33 cellular contexts compared by ENCODE assay signal in genomic region chr15:59229453-59229852, GRCh38. TPM values are rescaled to one million over a fixed set of nuclear protein-coding genes. Genes with fewer than 3 reads are reported as not detected.
"Had no signal": no experiment of that assay in that cellular context is flagged by ENCODE, and none has a peak within 500 bp of the region (broad histone marks: within the 10 kb centered on the region; RNA-seq: fewer than 3 reads in every experiment).

No MANE protein-coding gene starts in this region.

- H3K27ac Mint-ChIP-seq: memory B cell; naive thymus-derived CD4-positive, alpha-beta T cell; natural killer cell treated with Interleukin-12 subunit alpha and Interleukin-12 subunit beta and Interleukin-15 and Interleukin-18, amount 100 ng/mL, for 72 hours; progenitor cell of endocrine pancreas; stimulated activated effector memory CD8-positive, alpha-beta T cell treated with anti-CD3 and anti-CD28 coated beads, Interleukin-12 subunit alpha, Interleukin-12 subunit beta, amount 100 ng/mL, for 72 hours had no signal

- H3K4me3 Mint-ChIP-seq: memory B cell; naive thymus-derived CD4-positive, alpha-beta T cell; natural killer cell treated with Interleukin-12 subunit alpha and Interleukin-12 subunit beta and Interleukin-15 and Interleukin-18, amount 100 ng/mL, for 72 hours; stimulated activated effector memory CD8-positive, alpha-beta T cell treated with anti-CD3 and anti-CD28 coated beads, Interleukin-12 subunit alpha, Interleukin-12 subunit beta, amount 100 ng/mL, for 72 hours had no signal

- H3K9me3 ChIP-seq: left ventricle myocardium inferior, mucosa of descending colon, ovary, right atrium auricular region, spleen, stomach, testis, thyroid gland, transverse colon, upper lobe of left lung, vagina had no signal

- H3K36me3 ChIP-seq: ovary, right atrium auricular region, thyroid gland, vagina had no signal

- H3K27me3 Mint-ChIP-seq: memory B cell, progenitor cell of endocrine pancreas had no signal

- H2AFZ ChIP-seq: hepatocyte had no signal

- DNase-seq: islet precursor cell; left ventricle myocardium inferior; midbrain; mucosa of descending colon; naive thymus-derived CD4-positive, alpha-beta T cell; ovary; small intestine; spleen; stimulated activated CD4-positive, alpha-beta T cell treated with anti-CD3 and anti-CD28 coated beads, Interleukin-4, amount 100 ng/mL, for 24 hours; stimulated activated naive CD8-positive, alpha-beta T cell treated with anti-CD3 and anti-CD28 coated beads, Interleukin-15, Interleukin-2, amounts not matched to agents 100 U/mL and 50 U/mL, for 24 hours; stomach; testis; thyroid gland; transverse colon; upper lobe of left lung had no signal

- H3K27me3 ChIP-seq: hepatocyte, ovary, right atrium auricular region, spleen, stomach, testis, thyroid gland, transverse colon, upper lobe of left lung, vagina had no signal

- H3K36me3 Mint-ChIP-seq: natural killer cell treated with Interleukin-12 subunit alpha and Interleukin-12 subunit beta and Interleukin-15 and Interleukin-18, amount 100 ng/mL, for 72 hours; stimulated activated effector memory CD8-positive, alpha-beta T cell treated with anti-CD3 and anti-CD28 coated beads, Interleukin-12 subunit alpha, Interleukin-12 subunit beta, amount 100 ng/mL, for 72 hours had no signal

- H3K27ac ChIP-seq: hepatocyte, left ventricle myocardium inferior, ovary, right atrium auricular region, spleen, stomach, testis, thyroid gland, transverse colon, upper lobe of left lung, vagina had no signal

- H3K9me3 Mint-ChIP-seq: memory B cell; natural killer cell treated with Interleukin-12 subunit alpha and Interleukin-12 subunit beta and Interleukin-15 and Interleukin-18, amount 100 ng/mL, for 72 hours; stimulated activated effector memory CD8-positive, alpha-beta T cell treated with anti-CD3 and anti-CD28 coated beads, Interleukin-12 subunit alpha, Interleukin-12 subunit beta, amount 100 ng/mL, for 72 hours had no signal

- H3K4me2 ChIP-seq: hepatocyte had no signal

- H3K4me3 ChIP-seq: hepatocyte, left ventricle myocardium inferior, mucosa of descending colon, ovary, right atrium auricular region, spleen, stomach, testis, thyroid gland, transverse colon, upper lobe of left lung, vagina had no signal

- H3K79me2 ChIP-seq: hepatocyte had no signal

- ATAC-seq: mucosa of descending colon; naive thymus-derived CD4-positive, alpha-beta T cell; natural killer cell treated with Interleukin-12 subunit alpha and Interleukin-12 subunit beta and Interleukin-15 and Interleukin-18, amount 100 ng/mL, for 72 hours; sciatic nerve; stimulated activated effector memory CD8-positive, alpha-beta T cell treated with anti-CD3 and anti-CD28 coated beads, Interleukin-12 subunit alpha, Interleukin-12 subunit beta, amount 100 ng/mL, for 72 hours; stimulated activated naive CD8-positive, alpha-beta T cell treated with anti-CD3 and anti-CD28 coated beads, Interleukin-15, Interleukin-2, amounts not matched to agents 100 U/mL and 50 U/mL, for 24 hours had no signal

RNA-seq across cellular contexts. Expression of gene LDHAL6B, which starts 22.8 kb away (rescaled TPM):
- total RNA-seq: hepatocyte; kidney epithelial cell; left ventricle myocardium inferior; lower leg skin; lung microvascular endothelial cell; mesenteric fat pad; mucosa of descending colon; myocyte; naive thymus-derived CD4-positive, alpha-beta T cell; natural killer cell treated with Interleukin-12 subunit alpha and Interleukin-12 subunit beta and Interleukin-15 and Interleukin-18, amount 100 ng/mL, for 72 hours; omental fat pad; ovary; progenitor cell of endocrine pancreas; pulmonary artery endothelial cell; renal cortical epithelial cell; right atrium auricular region; sciatic nerve; spleen; stomach; transverse colon; urinary bladder; vagina had no signal
- polyA plus RNA-seq: naive thymus-derived CD4-positive, alpha-beta T cell; neural cell; ovary; small intestine; stomach; urinary bladder had no signal
